Comparison of ENCODE assay signal across 8 cellular contexts in the genomic region with DNA sequence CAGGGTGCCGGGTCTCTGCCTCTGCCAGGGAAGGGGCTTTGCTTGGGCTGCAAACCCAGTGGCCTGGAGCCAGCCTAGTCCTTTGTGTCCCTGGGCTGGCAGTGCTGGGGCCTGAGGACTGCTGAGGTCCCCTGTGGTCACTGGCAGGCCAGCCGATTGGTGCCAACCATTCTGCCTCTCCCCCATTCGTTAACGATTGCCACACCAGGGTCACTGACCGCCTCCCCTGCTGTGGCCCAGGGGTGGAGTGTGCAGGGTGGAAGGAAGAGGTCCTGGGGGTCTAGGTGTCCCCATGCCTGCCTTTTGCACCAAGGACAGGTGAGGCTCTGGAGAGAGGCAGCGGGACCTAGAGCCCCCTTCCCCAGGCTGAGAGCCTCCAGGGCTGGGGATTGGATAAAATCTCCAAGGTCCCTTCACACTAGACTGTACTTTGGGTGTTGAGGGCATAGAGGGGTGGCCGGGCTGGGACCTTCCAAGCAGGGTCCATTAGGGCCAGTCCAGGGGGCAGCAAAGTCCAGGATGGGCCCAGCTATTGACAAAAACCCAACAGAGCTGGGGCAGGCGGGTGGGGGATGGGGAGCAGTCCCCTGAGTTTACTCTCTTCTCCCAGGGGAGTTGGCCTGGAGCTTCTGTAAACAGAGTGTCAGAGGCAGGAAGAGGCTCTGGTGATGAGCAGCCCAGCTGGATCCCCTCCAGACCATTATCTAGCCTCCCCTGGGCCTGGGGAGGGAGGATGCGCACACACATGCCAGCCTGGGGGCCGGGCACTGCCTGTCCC. TPM values are rescaled to one million over a fixed set of nuclear protein-coding genes. Genes with fewer than 3 reads are reported as not detected.
DNase-seq lines count a peak whose midpoint lies in the region; ATAC-seq and TF ChIP-seq lines count a peak whose summit lies in the region.

No MANE protein-coding gene starts in this region.

- peak overlapping the region; percentile 64 to 81 for H3K4me3 ChIP-seq in ascending aorta
- H3K4me3 ChIP-seq in thyroid gland (replicated peaks in 1 of 3) = peak overlapping the region; percentile 42 to 61 (median 55)

- peak overlapping the region; percentile 70 to 88 for H3K4me3 Mint-ChIP-seq in CD14-positive monocyte

- H3K27me3 ChIP-seq in ascending aorta (no peaks in the 10 kb centered on the region), thyroid gland (no peaks in the 10 kb centered on the region)

- 29 to 70% methylated on average over 4 to 9 of the region's 10 CpGs for WGBS in thyroid gland, 2 donors

- intact Hi-C loops in CD14-positive monocyte (cut with micrococcal nuclease) = no loop called here
- intact Hi-C loops in ascending aorta (cut with DNase I) = no loop called here
- intact Hi-C loops in thyroid gland (cut with DNase I) = no loop called here

- TF ChIP-seq POLR2A in thyroid gland (IDR thresholded peaks at IDR 0.05) = peak in 1 of 2 donors; percentile 6

- no peaks in the 10 kb centered on the region for H3K9me3 ChIP-seq in ascending aorta
- H3K9me3 ChIP-seq in thyroid gland = no peaks in the 10 kb centered on the region

- peaks cover 2 to 4% (median 3%) of the 10 kb centered on the region in 3 donors for H3K27me3 Mint-ChIP-seq in CD14-positive monocyte (ENCODE audit: low read depth in 3 of 3)

- TF ChIP-seq CTCF in CD14-positive monocyte (IDR thresholded peaks at IDR 0.05) (no peak), ascending aorta (IDR thresholded peaks at IDR 0.05) (no peak), thyroid gland (IDR thresholded peaks at IDR 0.05) (no peak)

- H3K36me3 Mint-ChIP-seq in CD14-positive monocyte = peaks cover 8 to 38% of the 10 kb centered on the region in 2 donors

- no peak overlapping the region for H3K27ac Mint-ChIP-seq in CD14-positive monocyte

- peaks cover 0 to 3% of the 10 kb centered on the region in 2 donors for H3K36me3 ChIP-seq in ascending aorta
- no peaks in the 10 kb centered on the region for H3K36me3 ChIP-seq in thyroid gland

- H3K4me1 ChIP-seq in ascending aorta = peaks cover 29 to 60% of the 10 kb centered on the region in 2 donors
- peaks cover 74 to 88% of the 10 kb centered on the region in 2 donors for H3K4me1 ChIP-seq in thyroid gland

- H3K27ac ChIP-seq in ascending aorta = peak overlapping the region; percentile 94 to 99
- peak overlapping the region; percentile 93 to 99 (median 98) for H3K27ac ChIP-seq in thyroid gland

- H3K4me1 Mint-ChIP-seq in CD14-positive monocyte = peaks cover 27% of the 10 kb centered on the region

- ATAC-seq in HG03469 (IDR thresholded peaks at IDR 0.05; ENCODE audit: unreplicated experiment) = no peak
- ATAC-seq in GM19023 (IDR thresholded peaks at IDR 0.05; ENCODE audit: unreplicated experiment) = no peak

- H3K9me3 Mint-ChIP-seq in CD14-positive monocyte = no peaks in the 10 kb centered on the region

- no peak for DNase-seq in CD14-positive monocyte (ENCODE audit: low spot score)
- DNase-seq in NAMALWA (ENCODE audit: low spot score) = peak; percentile 50
- DNase-seq in ascending aorta (ENCODE audit: low spot score in 2 of 2) = peak in 1 of 2 donors; percentile 79
- peak; percentile 52 for DNase-seq in kidney glomerular epithelial cell (lab: John Stamatoyannopoulos, UW)
- peak; percentile 77 to 80 for DNase-seq in thyroid gland
- DNase-seq in CD1c-positive myeloid dendritic cell (ENCODE audit: extremely low spot score) = no peak

RNA-seq across cellular contexts. Expression of a gene that starts 1.1 kb away (rescaled TPM):
- not detected for polyA plus RNA-seq in CD14-positive monocyte
- 218 TPM for total RNA-seq in ascending aorta
- 10 to 100 TPM; 21.9 to 47.0 (median 28.8) TPM for total RNA-seq in thyroid gland

RNA-seq across cellular contexts. Expression of a gene that starts 21.6 kb away (rescaled TPM):
- polyA plus RNA-seq in CD14-positive monocyte = 10 to 100 TPM; 34.3 to 37.6 TPM
- total RNA-seq in ascending aorta (26.6 TPM), thyroid gland (10 to 100 TPM in 3 of 4 donors, 1 to 10 TPM in 1; 5.6 to 60.2 (median 27.3) TPM)

RNA-seq across cellular contexts. Expression of a gene that starts 43.6 kb away (rescaled TPM):
- polyA plus RNA-seq in CD14-positive monocyte = 10 to 100 TPM; 44.7 to 68.4 TPM
- total RNA-seq in ascending aorta (41.9 TPM), thyroid gland (10 to 100 TPM; 17.9 to 53.7 (median 29.7) TPM)

RNA-seq across cellular contexts. Expression of a gene that starts 52.9 kb away (rescaled TPM):
- 10 to 100 TPM; 17.1 to 19.5 TPM for polyA plus RNA-seq in CD14-positive monocyte
- total RNA-seq in ascending aorta = 40.7 TPM
- total RNA-seq in thyroid gland = 10 to 100 TPM; 41.0 to 61.0 (median 51.0) TPM

RNA-seq across cellular contexts. Expression of a gene that starts 56.9 kb away (rescaled TPM):
- polyA plus RNA-seq in CD14-positive monocyte = not detected
- 16.8 TPM for total RNA-seq in ascending aorta
- total RNA-seq in thyroid gland = 1 to 10 TPM; 5.5 to 7.6 (median 6.7) TPM

Comparison
In these comparisons a context has a peak if more than half of its experiments do, and no peak if none do; other contexts are left out.
1. DNase-seq: peak in NAMALWA (single experiment), kidney glomerular epithelial cell (single experiment) and thyroid gland (2 of 2); none in CD14-positive monocyte (single experiment) and CD1c-positive myeloid dendritic cell (single experiment).